Comparison of ENCODE assay signal across 13 cellular contexts in the genomic region with DNA sequence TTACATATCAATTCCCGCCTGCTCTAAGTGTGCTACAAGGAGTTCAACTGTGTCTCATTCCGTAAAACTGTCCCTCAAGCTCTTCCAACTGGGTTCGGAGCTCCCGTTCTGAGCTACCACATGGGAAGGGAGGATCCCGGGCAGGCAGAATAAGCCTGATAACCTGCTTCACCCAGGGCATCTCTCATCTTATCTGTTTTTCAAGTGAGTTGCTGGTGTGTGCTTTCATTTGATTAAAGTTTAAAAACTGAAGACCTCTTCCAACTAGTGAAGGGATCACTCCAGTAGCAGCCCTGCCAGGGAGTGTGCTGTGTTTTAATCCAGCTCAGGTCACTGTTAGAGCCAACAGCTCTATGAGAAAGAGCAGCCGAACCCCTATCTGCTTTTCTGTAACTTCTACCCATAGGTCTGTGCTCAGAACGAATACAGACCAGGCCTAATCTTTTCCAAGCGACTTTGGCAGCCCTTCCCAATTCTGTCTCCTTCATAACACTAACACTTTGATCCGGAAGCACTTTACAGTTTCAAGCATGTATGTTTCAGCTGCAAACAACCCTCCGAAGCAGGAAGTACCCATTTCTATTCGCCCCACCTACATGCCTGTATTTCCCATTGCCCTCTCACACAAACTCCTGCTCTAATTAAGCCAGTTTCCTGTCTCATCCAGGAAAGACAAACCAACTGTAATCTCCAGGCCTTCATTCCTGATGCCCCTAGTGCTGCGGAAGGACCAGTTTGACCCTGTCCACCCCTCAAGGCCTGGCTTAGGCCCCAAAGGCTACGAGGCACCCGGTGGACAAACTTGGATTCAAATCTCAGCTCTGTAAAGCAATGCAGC.
DNase-seq lines count a peak whose midpoint lies in the region; ATAC-seq and TF ChIP-seq lines count a peak whose summit lies in the region.
"Had no signal": no experiment of that assay in that cellular context is flagged by ENCODE, and none has a peak within 500 bp of the region (broad histone marks: within the 10 kb centered on the region; RNA-seq: fewer than 3 reads in every experiment).

No MANE protein-coding gene starts in this region.

- H2AFZ ChIP-seq in H9 (ENCODE audit: low read length), result no peak overlapping the region

- H3K4ac ChIP-seq in H9 (ENCODE audit: low read depth, low read length), result no peak overlapping the region

- no peaks in the 10 kb centered on the region for H3K27me3 Mint-ChIP-seq in H9 (ENCODE audit: low read depth)
- H3K27me3 Mint-ChIP-seq in WTC11 (ENCODE audit: low read depth), result no peaks in the 10 kb centered on the region
- H3K27me3 Mint-ChIP-seq: type B pancreatic cell had no signal

- H3K36me3 Mint-ChIP-seq in H9 (ENCODE audit: insufficient read depth in 1 of 3, low read depth in 3 of 3), result peaks cover 21 to 41% (median 40%) of the 10 kb centered on the region in 3 experiments
- H3K36me3 Mint-ChIP-seq in WTC11, result peaks cover 35% of the 10 kb centered on the region

- H3K14ac ChIP-seq in H9 (ENCODE audit: insufficient read depth, low read length), result no peak overlapping the region

- no peak overlapping the region for H2BK20ac ChIP-seq in H9 (ENCODE audit: low read depth, low read length, poor library complexity, severe bottlenecking)

- H2BK15ac ChIP-seq in H9 (ENCODE audit: low read depth, low read length), result no peak overlapping the region

- no peak for TF ChIP-seq CTCF in H9 (conservative IDR thresholded peaks at IDR 0.05)
- TF ChIP-seq CTCF in WTC11 (IDR thresholded peaks at IDR 0.05), result no peak
- TF ChIP-seq CTCF in left ventricle myocardium inferior (IDR thresholded peaks at IDR 0.05; ENCODE audit: borderline replicate concordance), result no peak
- no peak for TF ChIP-seq CTCF in psoas muscle (IDR thresholded peaks at IDR 0.05)

- ATAC-seq in WTC11 (no peak), psoas muscle (no peak), GM21367 (IDR thresholded peaks at IDR 0.05; ENCODE audit: unreplicated experiment) (no peak)

- no peaks in the 10 kb centered on the region for H3K23me2 ChIP-seq in H9 (ENCODE audit: insufficient read length, low read depth, low read length, poor library complexity, severe bottlenecking)

- H2BK120ac ChIP-seq in H9 (ENCODE audit: low read depth, low read length, poor library complexity, severe bottlenecking), result no peak overlapping the region

- peaks cover 23% of the 10 kb centered on the region for H3K36me3 ChIP-seq in left ventricle myocardium inferior
- peaks cover 0 to 62% of the 10 kb centered on the region in 2 donors for H3K36me3 ChIP-seq in psoas muscle (ENCODE audit: insufficient read depth in 1 of 2, low read depth in 1 of 2)

- peak overlapping the region; percentile 5 to 75 (median 32); a peak in 3 of 7 replicates for H3K27ac Mint-ChIP-seq in H9
- peak overlapping the region; percentile 17 for H3K27ac Mint-ChIP-seq in WTC11
- H3K27ac Mint-ChIP-seq: type B pancreatic cell had no signal

- WGBS in H9 (ENCODE audit: extremely low coverage, insufficient read length, low lambda C conversion rate), result no CpG with 5 or more reads among the region's 14 CpGs
- 79 to 83% (median 81%) methylated on average over 14 of the region's 14 CpGs for WGBS in psoas muscle, 3 donors

- H3K27ac ChIP-seq in H9 (ENCODE audit: insufficient read length, low read depth, low read length) (no peak overlapping the region), left ventricle myocardium inferior (replicated peaks) (peak overlapping the region; percentile 80), psoas muscle (peak overlapping the region; percentile 32)
- H3K27ac ChIP-seq: SK-N-MC had no signal

- DNase-seq in H9 (no peak), WTC11 (ENCODE audit: low spot score) (no peak), left ventricle myocardium inferior (no peak), psoas muscle (no peak), AG20443 (ENCODE audit: low spot score) (no peak), SIG-M5 treated with dmso at 0.1 percent for 504 hours (lab: John Stamatoyannopoulos, UW; ENCODE audit: unreplicated experiment) (no peak), NCI-H82 treated with DMSO at 0.1 percent for 48 hours (lab: John Stamatoyannopoulos, UW; ENCODE audit: unreplicated experiment) (no peak)
- DNase-seq: esophagus squamous epithelium, NCI-H510A, posterior cingulate gyrus had no signal

- intact Hi-C loops in left ventricle myocardium inferior (cut with micrococcal nuclease), result no loop called here
- intact Hi-C loops in psoas muscle (cut with DNase I), result no loop called here

- H3K9me3 Mint-ChIP-seq in H9 (no peaks in the 10 kb centered on the region), WTC11 (no peaks in the 10 kb centered on the region)
- H3K9me3 Mint-ChIP-seq: type B pancreatic cell had no signal

- H2AK5ac ChIP-seq in H9 (ENCODE audit: insufficient read length, low read length), result no peak overlapping the region

- POLR2A ChIA-PET in WTC11 (lab: Charles Lee), result interaction anchor here (1.1 to 1.3 kb wide), 2 partner anchors 24 to 124 kb away, joined by 3 to 4 read pairs; no protein-coding TSS in a partner anchor

- H4K8ac ChIP-seq in H9 (replicated peaks; ENCODE audit: insufficient read length, low read depth, low read length), result no peak overlapping the region

- H3K23ac ChIP-seq in H9 (ENCODE audit: insufficient read length, low read depth, low read length), result no peak overlapping the region

- no peak overlapping the region for H3K18ac ChIP-seq in H9 (ENCODE audit: insufficient read length, low read depth, low read length)

- no peaks in the 10 kb centered on the region for H3K27me3 ChIP-seq in H9 (ENCODE audit: insufficient read depth, low read length)
- H3K27me3 ChIP-seq in left ventricle myocardium inferior (ENCODE audit: low read depth), result no peaks in the 10 kb centered on the region
- no peaks in the 10 kb centered on the region for H3K27me3 ChIP-seq in psoas muscle (ENCODE audit: insufficient read depth in 3 of 3, low read length in 2 of 3)
- H3K27me3 ChIP-seq: esophagus squamous epithelium had no signal

- no peak overlapping the region for H4K91ac ChIP-seq in H9 (ENCODE audit: insufficient read length, low read depth, low read length)

- no peak overlapping the region for H3T11ph ChIP-seq in H9 (ENCODE audit: low read length)

- H4K5ac ChIP-seq in H9 (ENCODE audit: insufficient read length, low read depth, low read length), result no peak overlapping the region

- no peaks in the 10 kb centered on the region for H3K79me1 ChIP-seq in H9 (ENCODE audit: insufficient read depth, low read depth, low read length, poor library complexity, severe bottlenecking)

- H3K4me3 ChIP-seq in left ventricle myocardium inferior, result no peak overlapping the region
- H3K4me3 ChIP-seq in psoas muscle, result no peak overlapping the region
- H3K4me3 ChIP-seq: esophagus squamous epithelium, SK-N-MC had no signal

- H3K9me3 ChIP-seq in H9 (ENCODE audit: control insufficient read depth, low read depth, low read length) (no peaks in the 10 kb centered on the region), left ventricle myocardium inferior (replicated peaks) (no peaks in the 10 kb centered on the region), psoas muscle (no peaks in the 10 kb centered on the region)
- H3K9me3 ChIP-seq: esophagus squamous epithelium had no signal

- H3K4me1 ChIP-seq in H9 (ENCODE audit: insufficient read depth, low read length) (peaks cover 4% of the 10 kb centered on the region), left ventricle myocardium inferior (peaks cover 89% of the 10 kb centered on the region), psoas muscle (peaks cover 50% of the 10 kb centered on the region)

- no peak overlapping the region for H3K4me3 Mint-ChIP-seq in H9
- H3K4me3 Mint-ChIP-seq in WTC11, result no peak overlapping the region
- H3K4me3 Mint-ChIP-seq: type B pancreatic cell had no signal

- CTCF ChIA-PET in WTC11 (lab: Charles Lee), result interaction anchor here (0.8 kb wide), 1 partner anchor 149 kb away, joined by 4 read pairs; no protein-coding TSS in a partner anchor

- H3K56ac ChIP-seq in H9 (ENCODE audit: insufficient read length, low read depth, low read length), result no peak overlapping the region

- H3K9ac ChIP-seq in H9 (ENCODE audit: extremely low read depth, insufficient read length, low read length), result no peak overlapping the region

- H2BK5ac ChIP-seq in H9 (ENCODE audit: insufficient read length, low read length), result no peak overlapping the region

- H3K4me2 ChIP-seq in H9 (ENCODE audit: insufficient read depth, insufficient read length, low read length), result no peak overlapping the region

- no peaks in the 10 kb centered on the region for H4K20me1 ChIP-seq in H9 (ENCODE audit: control insufficient read depth, insufficient read depth, insufficient read length)

- H3K4me1 Mint-ChIP-seq in H9, result peaks cover 12% of the 10 kb centered on the region in 2 experiments
- H3K4me1 Mint-ChIP-seq in WTC11, result peaks cover 17% of the 10 kb centered on the region

- no peaks in the 10 kb centered on the region for H3K79me2 ChIP-seq in H9 (ENCODE audit: insufficient read depth, low read length)

- H2BK12ac ChIP-seq in H9 (ENCODE audit: insufficient read length, low read depth, low read length), result no peak overlapping the region

TF ChIP-seq in WTC11, 78 proteins besides CTCF, POLR2A, EP300 and RAD21:
- no peak for TF ChIP-seq ZNF232 (CRISPR knock-in tag; IDR thresholded peaks at IDR 0.05)
- TF ChIP-seq NFE2L1 (CRISPR knock-in tag; IDR thresholded peaks at IDR 0.05), result no peak
- no peak for TF ChIP-seq RORB (CRISPR knock-in tag; IDR thresholded peaks at IDR 0.05)
